Comparison of ENCODE assay signal across 8 cellular contexts in the genomic region with DNA sequence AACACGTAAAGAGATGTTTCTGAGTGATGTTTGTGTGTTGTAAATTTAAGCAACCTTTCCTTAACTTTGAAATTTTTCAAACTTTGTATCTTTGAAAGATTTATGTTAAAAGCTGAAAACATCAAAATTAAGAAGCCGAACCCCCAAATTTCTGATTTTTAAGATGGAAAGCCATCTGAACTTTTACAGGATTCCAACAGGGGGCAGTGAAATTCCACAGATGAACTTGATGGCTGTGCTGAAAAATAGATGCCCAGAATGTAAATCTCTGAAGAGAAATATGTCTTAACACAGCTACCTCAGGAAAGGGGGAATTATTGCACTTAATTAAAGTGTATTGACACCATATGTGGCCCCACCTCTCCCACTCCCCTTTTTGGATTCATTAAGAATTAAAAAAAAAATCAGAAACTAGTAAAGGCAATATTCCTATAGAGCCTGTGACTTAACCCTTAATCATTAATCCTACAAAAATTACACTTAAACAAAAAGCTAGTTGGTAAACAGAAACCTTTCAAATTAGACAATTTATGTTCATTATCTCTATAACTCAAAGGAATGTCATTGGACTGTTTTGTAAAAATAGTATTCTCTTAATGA.
DNase-seq lines count a peak whose midpoint lies in the region; ATAC-seq and TF ChIP-seq lines count a peak whose summit lies in the region.

No MANE protein-coding gene starts in this region.

- H3K27ac ChIP-seq in RWPE2 (ENCODE audit: poor library complexity, severe bottlenecking) (no peak overlapping the region), suprapubic skin (no peak overlapping the region)

- 44% methylated on average over 2 of the region's 2 CpGs for WGBS in suprapubic skin

- H3K9me3 ChIP-seq in RWPE2 (ENCODE audit: severe bottlenecking) = no peaks in the 10 kb centered on the region
- H3K9me3 ChIP-seq in suprapubic skin = no peaks in the 10 kb centered on the region

- no peaks in the 10 kb centered on the region for H3K36me3 ChIP-seq in RWPE2 (ENCODE audit: low read depth)
- H3K36me3 ChIP-seq in suprapubic skin = no peaks in the 10 kb centered on the region

- ATAC-seq in RWPE2 (ENCODE audit: low read depth) (no peak), HG02759 (IDR thresholded peaks at IDR 0.05; ENCODE audit: unreplicated experiment) (no peak), HG03571 (IDR thresholded peaks at IDR 0.05; ENCODE audit: unreplicated experiment) (no peak), HG02870 (IDR thresholded peaks at IDR 0.05; ENCODE audit: unreplicated experiment) (no peak)

- no peaks in the 10 kb centered on the region for H3K4me1 ChIP-seq in RWPE2 (ENCODE audit: insufficient read depth, poor library complexity, severe bottlenecking)
- H3K4me1 ChIP-seq in suprapubic skin = no peaks in the 10 kb centered on the region

- peaks cover 4% of the 10 kb centered on the region for H3K27me3 ChIP-seq in RWPE2 (ENCODE audit: insufficient read depth, poor library complexity, severe bottlenecking)
- H3K27me3 ChIP-seq in suprapubic skin = no peaks in the 10 kb centered on the region

- H3K4me3 ChIP-seq in RWPE2 (ENCODE audit: severe bottlenecking) = no peak overlapping the region
- no peak overlapping the region for H3K4me3 ChIP-seq in suprapubic skin

- TF ChIP-seq EP300 in suprapubic skin (IDR thresholded peaks at IDR 0.05) = no peak

- TF ChIP-seq CTCF in RWPE2 (IDR thresholded peaks at IDR 0.05; ENCODE audit: poor library complexity, severe bottlenecking) (peak; percentile 84), suprapubic skin (IDR thresholded peaks at IDR 0.05) (peak; percentile 43 to 50)

- DNase-seq in COLO829 (ENCODE audit: low spot score) (peak; percentile 31), HuH-7 (ENCODE audit: low spot score) (peak; percentile 32), RWPE2 (ENCODE audit: low spot score) (no peak), globus pallidus (ENCODE audit: low spot score) (peak; percentile 47), suprapubic skin (ENCODE audit: low spot score in 2 of 2) (no peak)

- TF ChIP-seq POLR2A in suprapubic skin (IDR thresholded peaks at IDR 0.05) = no peak

Comparison
In these comparisons a context has a peak if more than half of its experiments do, and no peak if none do; other contexts are left out.
1. DNase-seq: peak in COLO829 (single experiment), HuH-7 (single experiment) and globus pallidus (single experiment); none in RWPE2 (single experiment) and suprapubic skin (0 of 2).